ENCODE assay signal across 8 cellular contexts in genomic region chr7:55018361-55019328, GRCh38. TPM values are rescaled to one million over a fixed set of nuclear protein-coding genes. Genes with fewer than 3 reads are reported as not detected.
A peak's percentile ranks its signal among the peaks of the same experiment; 100 is the strongest.
DNase-seq lines count a peak whose midpoint lies in the region; ATAC-seq and TF ChIP-seq lines count a peak whose summit lies in the region.

Gene EGFR (plus strand): TSS chr7:55019017. CDS start chr7:55019278, 261 bp downstream.

- H3K27ac ChIP-seq in left lung (peak within 1 kb of the TSS; percentile 89 to 90), stomach smooth muscle (ENCODE audit: low read length) (peak within 1 kb of the TSS; percentile 81)

- in situ Hi-C loops in GM13977 (cut with MboI; ENCODE audit: low pct_unique_long_range_greater_than_20kb, low sequenced_read_pairs, unreplicated experiment), result no loop called here

- no peaks in the 10 kb centered on the region for H3K9me3 ChIP-seq in left lung
- no peaks in the 10 kb centered on the region for H3K9me3 ChIP-seq in stomach smooth muscle (ENCODE audit: control insufficient read depth in 2 of 2, low read length in 2 of 2)

- DNase-seq in GM13977 (ENCODE audit: low spot score), result peak; percentile 67
- peak; percentile 57 for DNase-seq in NCI-H510A treated with DMSO at 0.1 percent for 48 hours (lab: John Stamatoyannopoulos, UW)
- DNase-seq in ecto neural progenitor cell (ENCODE audit: low spot score), result peak; percentile 80
- DNase-seq in left lung, result peak; percentile 87 to 92
- no peak for DNase-seq in activated CD4-positive, CD25-positive, alpha-beta regulatory T cell (lab: John Stamatoyannopoulos, UW)

- peaks cover 0 to 26% of the 10 kb centered on the region in 2 donors for H3K4me1 ChIP-seq in left lung
- peaks cover 29% of the 10 kb centered on the region for H3K4me1 ChIP-seq in stomach smooth muscle (ENCODE audit: control insufficient read depth, insufficient read depth, low read length)

- peak within 1 kb of the TSS; percentile 76 to 81 for H3K9ac ChIP-seq in stomach smooth muscle (ENCODE audit: low read length in 2 of 2)

- H3K4me3 ChIP-seq in left lung, result peak within 1 kb of the TSS; percentile 58 to 78
- H3K4me3 ChIP-seq in stomach smooth muscle (ENCODE audit: low read length in 2 of 2), result peak within 1 kb of the TSS; percentile 69 to 83

- intact Hi-C loops in left lung (cut with DNase I), result no loop called here

- no peak for TF ChIP-seq CTCF in GM13977 (IDR thresholded peaks at IDR 0.05; ENCODE audit: extremely low read depth, insufficient read depth, missing control alignments)
- no peak for TF ChIP-seq CTCF in left lung (IDR thresholded peaks at IDR 0.05)

- ATAC-seq in left lung (peak; percentile 85), HG02642 (IDR thresholded peaks at IDR 0.05; ENCODE audit: poor library complexity, unreplicated experiment) (no peak), GM18520 (IDR thresholded peaks at IDR 0.05; ENCODE audit: unreplicated experiment) (no peak)

- H3K27me3 ChIP-seq in left lung (peaks cover 0 to 40% of the 10 kb centered on the region in 2 donors), stomach smooth muscle (ENCODE audit: control insufficient read depth in 1 of 2, insufficient read depth in 2 of 2, low read length in 2 of 2) (no peaks in the 10 kb centered on the region)

- H3K36me3 ChIP-seq in left lung, result no peaks in the 10 kb centered on the region
- H3K36me3 ChIP-seq in stomach smooth muscle (ENCODE audit: control insufficient read depth in 2 of 2, insufficient read depth in 2 of 2, low read length in 2 of 2), result no peaks in the 10 kb centered on the region

RNA-seq across cellular contexts. Expression of gene EGFR, which starts in this region (rescaled TPM):
- 10 to 100 TPM; 76.5 to 79.3 TPM for total RNA-seq in left lung

Comparison
In these comparisons a context has a peak if more than half of its experiments do, and no peak if none do; other contexts are left out.
1. DNase-seq: peak in GM13977 (single experiment), NCI-H510A treated with DMSO at 0.1 percent for 48 hours (single experiment), ecto neural progenitor cell (single experiment) and left lung (2 of 2); none in activated CD4-positive, CD25-positive, alpha-beta regulatory T cell (0 of 4).